In genomic region chr3:45779746-45780735, GRCh38 we compare ENCODE assay signal across 17 cellular contexts. TPM values are rescaled to one million over a fixed set of nuclear protein-coding genes. Genes with fewer than 3 reads are reported as not detected.
"Had no signal": no experiment of that assay in that cellular context is flagged by ENCODE, and none has a peak within 500 bp of the region (broad histone marks: within the 10 kb centered on the region; RNA-seq: fewer than 3 reads in every experiment).

No MANE protein-coding gene starts in this region.

- H3K27ac Mint-ChIP-seq: activated naive CD4-positive, alpha-beta T cell treated with anti-CD3 and anti-CD28 coated beads for 36 hours; activated T-helper 2 cell treated with anti-CD3 and anti-CD28 coated beads, Interferon-gamma antibody, Interleukin-2, Interleukin-4, amounts not matched to agents 10 μg/mL and 5 μg/mL and 100 μg/mL, durations not matched to agents 14 hours and 24 hours and 36 hours; neural progenitor cell; T-helper 1 cell treated with Interleukin-12 subunit alpha and Interleukin-12 subunit beta and Interleukin-4 antibody, amounts not matched to agents 30 μg/mL and 1 μg/mL, for 36 hours had no signal

- H3K36me3 Mint-ChIP-seq: neural progenitor cell had no signal

- H3K4me1 Mint-ChIP-seq: neural progenitor cell had no signal

- H2AFZ ChIP-seq: neural progenitor cell had no signal

- H3K4me2 ChIP-seq: neural progenitor cell had no signal

- ATAC-seq: gastroesophageal sphincter, heart right ventricle, left cardiac atrium, sciatic nerve had no signal

- FAIRE-seq: astrocyte, bronchial epithelial cell, endometrium, pancreas had no signal

- H3K27ac ChIP-seq: gastroesophageal sphincter, heart right ventricle, neural progenitor cell, pancreas, spleen had no signal

- H3K9ac ChIP-seq: neural progenitor cell had no signal

- H3K9me3 ChIP-seq: gastroesophageal sphincter, pancreas had no signal

- H3K9me3 Mint-ChIP-seq: activated T-helper 2 cell treated with anti-CD3 and anti-CD28 coated beads, Interferon-gamma antibody, Interleukin-2, Interleukin-4, amounts not matched to agents 10 μg/mL and 5 μg/mL and 100 μg/mL, durations not matched to agents 14 hours and 24 hours and 36 hours had no signal

- H3K4me3 Mint-ChIP-seq: activated naive CD4-positive, alpha-beta T cell treated with anti-CD3 and anti-CD28 coated beads for 36 hours; neural progenitor cell; T-helper 1 cell treated with Interleukin-12 subunit alpha and Interleukin-12 subunit beta and Interleukin-4 antibody, amounts not matched to agents 30 μg/mL and 1 μg/mL, for 36 hours had no signal

- H3K4me3 ChIP-seq: gastroesophageal sphincter, heart right ventricle, neural progenitor cell, pancreas, spleen had no signal

- H3K4me1 ChIP-seq: gastroesophageal sphincter, heart right ventricle, neural progenitor cell, pancreas, spleen had no signal

- H3K36me3 ChIP-seq: gastroesophageal sphincter, heart right ventricle, neural progenitor cell, pancreas, spleen had no signal

- DNase-seq: activated CD4-positive, alpha-beta T cell treated with anti-CD3 and anti-CD28 coated beads for 48 hours; activated naive CD4-positive, alpha-beta T cell treated with anti-CD3 and anti-CD28 coated beads for 36 hours; activated T-cell treated with anti-CD3 and anti-CD28 coated beads, Interleukin-2, amount 50 U/mL, for 1 hour; dermis blood vessel endothelial cell; heart right ventricle; left cardiac atrium; pancreas; spleen had no signal

- H3K27me3 ChIP-seq: heart right ventricle, neural progenitor cell, pancreas had no signal

RNA-seq across cellular contexts. Expression of gene SLC6A20, which starts 16.3 kb away (rescaled TPM):
- total RNA-seq: activated naive CD4-positive, alpha-beta T cell treated with anti-CD3 and anti-CD28 coated beads for 36 hours; activated T-helper 2 cell treated with anti-CD3 and anti-CD28 coated beads, Interferon-gamma antibody, Interleukin-2, Interleukin-4, amounts not matched to agents 10 μg/mL and 5 μg/mL and 100 μg/mL, durations not matched to agents 14 hours and 24 hours and 36 hours; astrocyte; bronchial epithelial cell; dermis blood vessel endothelial cell; lung microvascular endothelial cell had no signal
